9 cellular contexts compared by ENCODE assay signal in genomic region chr17:43416998-43417891, GRCh38. TPM values are rescaled to one million over a fixed set of nuclear protein-coding genes. Genes with fewer than 3 reads are reported as not detected.
DNase-seq lines count a peak whose midpoint lies in the region; ATAC-seq and TF ChIP-seq lines count a peak whose summit lies in the region.
"Had no signal": no experiment of that assay in that cellular context is flagged by ENCODE, and none has a peak within 500 bp of the region (broad histone marks: within the 10 kb centered on the region; RNA-seq: fewer than 3 reads in every experiment).

No MANE protein-coding gene starts in this region.

- peaks cover 34% of the 10 kb centered on the region for H3K4me1 Mint-ChIP-seq in HFFc6 (ENCODE audit: low read depth)
- no peaks in the 10 kb centered on the region for H3K4me1 Mint-ChIP-seq in stimulated activated effector memory CD8-positive, alpha-beta T cell treated with anti-CD3 and anti-CD28 coated beads, Interleukin-12 subunit alpha, Interleukin-12 subunit beta, amount 100 ng/mL, for 72 hours

- no peaks in the 10 kb centered on the region for H3K27me3 ChIP-seq in ascending aorta
- H3K27me3 ChIP-seq in left ventricle myocardium inferior (ENCODE audit: low read depth), result no peaks in the 10 kb centered on the region
- no peaks in the 10 kb centered on the region for H3K27me3 ChIP-seq in gastrocnemius medialis

- H3K36me3 ChIP-seq in ascending aorta (no peaks in the 10 kb centered on the region), left ventricle myocardium inferior (no peaks in the 10 kb centered on the region), gastrocnemius medialis (no peaks in the 10 kb centered on the region)

- intact Hi-C loops in ascending aorta (cut with DNase I), result no loop called here
- intact Hi-C loops in left ventricle myocardium inferior (cut with micrococcal nuclease), result loop anchor here (5.0 kb wide), 1 partner anchor 50 kb away; no protein-coding TSS in a partner anchor
- intact Hi-C loops in gastrocnemius medialis (cut with DNase I; ENCODE audit: low total_unique reads), result no loop called here

- H3K4me1 ChIP-seq in ascending aorta, result peaks cover 9 to 21% of the 10 kb centered on the region in 2 donors
- H3K4me1 ChIP-seq in left ventricle myocardium inferior, result peaks cover 29% of the 10 kb centered on the region
- H3K4me1 ChIP-seq in gastrocnemius medialis, result peaks cover 0 to 7% of the 10 kb centered on the region in 2 donors

- no peak for TF ChIP-seq POLR2A in gastrocnemius medialis (IDR thresholded peaks at IDR 0.05)

- no peaks in the 10 kb centered on the region for H3K9me3 Mint-ChIP-seq in HFFc6
- no peaks in the 10 kb centered on the region for H3K9me3 Mint-ChIP-seq in stimulated activated effector memory CD8-positive, alpha-beta T cell treated with anti-CD3 and anti-CD28 coated beads, Interleukin-12 subunit alpha, Interleukin-12 subunit beta, amount 100 ng/mL, for 72 hours

- in situ Hi-C loops in gastrocnemius medialis (cut with MboI; ENCODE audit: low sequenced_read_pairs in 4 of 4), result loop anchor here in 1 of 4 donors (10.0 kb wide), 1 partner anchor 58 kb away; no protein-coding TSS in a partner anchor

- DNase-seq in HFFc6, result peak; percentile 37
- DNase-seq in ascending aorta (ENCODE audit: low spot score in 2 of 2), result peak in 1 of 2 donors; percentile 73
- peak; percentile 77 for DNase-seq in left ventricle myocardium inferior
- peak; percentile 28 to 48 for DNase-seq in gastrocnemius medialis
- DNase-seq in kidney glomerular epithelial cell (lab: John Stamatoyannopoulos, UW), result no peak
- DNase-seq in stimulated activated effector memory CD8-positive, alpha-beta T cell treated with anti-CD3 and anti-CD28 coated beads, Interleukin-12 subunit alpha, Interleukin-12 subunit beta, amount 100 ng/mL, for 72 hours (ENCODE audit: low spot score in 2 of 2), result no peak
- DNase-seq in stimulated activated CD8-positive, alpha-beta memory T cell treated with anti-CD3 and anti-CD28 coated beads, Interleukin-4, amount 100 ng/mL, for 48 hours, result no peak
- DNase-seq: NCI-H510A had no signal

- no peaks in the 10 kb centered on the region for H3K36me3 Mint-ChIP-seq in HFFc6 (ENCODE audit: low read depth)
- no peaks in the 10 kb centered on the region for H3K36me3 Mint-ChIP-seq in stimulated activated effector memory CD8-positive, alpha-beta T cell treated with anti-CD3 and anti-CD28 coated beads, Interleukin-12 subunit alpha, Interleukin-12 subunit beta, amount 100 ng/mL, for 72 hours

- peak overlapping the region; percentile 94 for H3K27ac Mint-ChIP-seq in HFFc6
- H3K27ac Mint-ChIP-seq in stimulated activated effector memory CD8-positive, alpha-beta T cell treated with anti-CD3 and anti-CD28 coated beads, Interleukin-12 subunit alpha, Interleukin-12 subunit beta, amount 100 ng/mL, for 72 hours, result no peak overlapping the region

- H3K27ac ChIP-seq in ascending aorta (peak overlapping the region; percentile 63 to 72), left ventricle myocardium inferior (replicated peaks) (peak overlapping the region; percentile 76), gastrocnemius medialis (peak overlapping the region in 1 of 4 donors; percentile 4)

- H3K27me3 Mint-ChIP-seq in HFFc6 (ENCODE audit: insufficient read depth), result no peaks in the 10 kb centered on the region; the same call in none of the 2 replicates

- H3K4me3 Mint-ChIP-seq in HFFc6, result peak overlapping the region; percentile 35
- H3K4me3 Mint-ChIP-seq in stimulated activated effector memory CD8-positive, alpha-beta T cell treated with anti-CD3 and anti-CD28 coated beads, Interleukin-12 subunit alpha, Interleukin-12 subunit beta, amount 100 ng/mL, for 72 hours, result no peak overlapping the region

- no peak for TF ChIP-seq CTCF in HFFc6 (IDR thresholded peaks at IDR 0.05)
- no peak for TF ChIP-seq CTCF in ascending aorta (IDR thresholded peaks at IDR 0.05)
- TF ChIP-seq CTCF in left ventricle myocardium inferior (IDR thresholded peaks at IDR 0.05; ENCODE audit: borderline replicate concordance), result no peak
- TF ChIP-seq CTCF in gastrocnemius medialis (IDR thresholded peaks at IDR 0.05 in 4 of 5, conservative IDR thresholded peaks at IDR 0.05 in 1 of 5), result no peak

- H3K9me3 ChIP-seq in ascending aorta (no peaks in the 10 kb centered on the region), left ventricle myocardium inferior (replicated peaks) (no peaks in the 10 kb centered on the region), gastrocnemius medialis (no peaks in the 10 kb centered on the region)

- peak in 1 of 2 donors; percentile 33 for ATAC-seq in gastrocnemius medialis
- no peak for ATAC-seq in stimulated activated effector memory CD8-positive, alpha-beta T cell treated with anti-CD3 and anti-CD28 coated beads, Interleukin-12 subunit alpha, Interleukin-12 subunit beta, amount 100 ng/mL, for 72 hours
- ATAC-seq in HG02870 (IDR thresholded peaks at IDR 0.05; ENCODE audit: unreplicated experiment), result no peak

- H3K4me3 ChIP-seq in ascending aorta, result peak overlapping the region in 1 of 2 donors; percentile 11
- peak overlapping the region; percentile 6 for H3K4me3 ChIP-seq in left ventricle myocardium inferior
- no peak overlapping the region for H3K4me3 ChIP-seq in gastrocnemius medialis

RNA-seq across cellular contexts. Expression of gene ARL4D, which starts 18.5 kb away (rescaled TPM):
- total RNA-seq in HFFc6 (2021; fragmentation: NEBNext Ultra II Directional; extraction: Animal tissue kit (Norgen Biotek cat#: 25700)), result 10 to 100 TPM; 24.9 to 27.5 (median 26.3) TPM
- 3.3 TPM for total RNA-seq in ascending aorta
- 7.1 TPM for total RNA-seq in left ventricle myocardium inferior
- total RNA-seq in gastrocnemius medialis, result 1 to 10 TPM in 3 of 4 donors, under 1 TPM in 1; 0.17 to 2.0 (median 1.3) TPM

Comparison
In these comparisons a context has a peak if more than half of its experiments do, and no peak if none do; other contexts are left out.
1. DNase-seq: peak in HFFc6 (single experiment), left ventricle myocardium inferior (single experiment) and gastrocnemius medialis (2 of 2); none in kidney glomerular epithelial cell (single experiment), stimulated activated effector memory CD8-positive, alpha-beta T cell treated with anti-CD3 and anti-CD28 coated beads, Interleukin-12 subunit alpha, Interleukin-12 subunit beta, amount 100 ng/mL, for 72 hours (0 of 2) and stimulated activated CD8-positive, alpha-beta memory T cell treated with anti-CD3 and anti-CD28 coated beads, Interleukin-4, amount 100 ng/mL, for 48 hours (single experiment).